Comparison of ENCODE assay signal across 8 cellular contexts in genomic region chr10:18140149-18140956, GRCh38. TPM values are rescaled to one million over a fixed set of nuclear protein-coding genes. Genes with fewer than 3 reads are reported as not detected.
DNase-seq lines count a peak whose midpoint lies in the region; ATAC-seq lines count a peak whose summit lies in the region.

Gene CACNB2, plus strand, starts transcription at chr10:18140424.

- peak within 1 kb of the TSS; percentile 87 for H3K9ac ChIP-seq in neuronal stem cell (ENCODE audit: low read depth, low read length, poor library complexity)

- H3K27ac ChIP-seq in neuronal stem cell (replicated peaks; ENCODE audit: low read length), result no peak within 1 kb of the TSS

- H2BK5ac ChIP-seq in neuronal stem cell (ENCODE audit: low read length), result peak within 1 kb of the TSS; percentile 48

- peaks cover 25% of the 10 kb centered on the region for H3K27me3 Mint-ChIP-seq in activated T-helper 1 cell treated with anti-CD3 and anti-CD28 coated beads, Interleukin-12 subunit alpha, Interleukin-12 subunit beta, Interleukin-2, Interleukin-4 antibody, amounts not matched to agents 30 ng/mL and 10 ng/mL and 1 ng/mL, durations not matched to agents 14 hours and 24 hours and 36 hours (ENCODE audit: insufficient read depth)

- no peaks in the 10 kb centered on the region for H3K9me3 ChIP-seq in neuronal stem cell (replicated peaks in 1 of 2; ENCODE audit: control insufficient read depth in 2 of 2, insufficient read depth in 1 of 2, low read depth in 1 of 2, low read length in 2 of 2)

- H3K4me3 Mint-ChIP-seq in activated T-helper 1 cell treated with anti-CD3 and anti-CD28 coated beads, Interleukin-12 subunit alpha, Interleukin-12 subunit beta, Interleukin-2, Interleukin-4 antibody, amounts not matched to agents 30 ng/mL and 10 ng/mL and 1 ng/mL, durations not matched to agents 14 hours and 24 hours and 36 hours, result no peak within 1 kb of the TSS

- peak within 1 kb of the TSS; percentile 36 to 90 for H3K4me3 ChIP-seq in neuronal stem cell (ENCODE audit: low read length in 2 of 2)

- peak within 1 kb of the TSS; percentile 94 for H3K18ac ChIP-seq in neuronal stem cell (ENCODE audit: low read length)

- ATAC-seq in GM18519 (IDR thresholded peaks at IDR 0.05; ENCODE audit: low FRiP score, unreplicated experiment), result no peak

- H2BK12ac ChIP-seq in neuronal stem cell (ENCODE audit: low read length), result no peak within 1 kb of the TSS

- no peaks in the 10 kb centered on the region for H3K4me1 Mint-ChIP-seq in activated T-helper 1 cell treated with anti-CD3 and anti-CD28 coated beads, Interleukin-12 subunit alpha, Interleukin-12 subunit beta, Interleukin-2, Interleukin-4 antibody, amounts not matched to agents 30 ng/mL and 10 ng/mL and 1 ng/mL, durations not matched to agents 14 hours and 24 hours and 36 hours (ENCODE audit: low read depth)

- no peak within 1 kb of the TSS for H3K23ac ChIP-seq in neuronal stem cell (ENCODE audit: low read depth, low read length, poor library complexity)

- no CpG with 5 or more reads among the region's 100 CpGs for WGBS in neuronal stem cell (ENCODE audit: extremely low coverage in 2 of 2, insufficient read length in 2 of 2, insufficient replicate concordance in 1 of 2), 2 donors

- no peak within 1 kb of the TSS for H3K27ac Mint-ChIP-seq in activated T-helper 1 cell treated with anti-CD3 and anti-CD28 coated beads, Interleukin-12 subunit alpha, Interleukin-12 subunit beta, Interleukin-2, Interleukin-4 antibody, amounts not matched to agents 30 ng/mL and 10 ng/mL and 1 ng/mL, durations not matched to agents 14 hours and 24 hours and 36 hours

- H3K14ac ChIP-seq in neuronal stem cell (ENCODE audit: low read length), result no peak within 1 kb of the TSS

- DNase-seq in NCI-H2107 (lab: John Stamatoyannopoulos, UW) (peak; percentile 13), NCI-H2107 treated with DMSO at 0.1 percent for 48 hours (lab: John Stamatoyannopoulos, UW; ENCODE audit: unreplicated experiment) (no peak), SW480 (ENCODE audit: low spot score) (peak; percentile 29), globus pallidus (ENCODE audit: low spot score) (peak; percentile 45), neuronal stem cell (ENCODE audit: low spot score) (peak; percentile 52), AG08395 (ENCODE audit: low spot score) (no peak)
- DNase-seq in activated T-helper 1 cell treated with anti-CD3 and anti-CD28 coated beads, Interleukin-12 subunit alpha, Interleukin-12 subunit beta, Interleukin-2, Interleukin-4 antibody, amounts not matched to agents 30 ng/mL and 10 ng/mL and 1 ng/mL, durations not matched to agents 14 hours and 24 hours and 36 hours (ENCODE audit: low spot score), result no peak

- H3K9me3 Mint-ChIP-seq in activated T-helper 1 cell treated with anti-CD3 and anti-CD28 coated beads, Interleukin-12 subunit alpha, Interleukin-12 subunit beta, Interleukin-2, Interleukin-4 antibody, amounts not matched to agents 30 ng/mL and 10 ng/mL and 1 ng/mL, durations not matched to agents 14 hours and 24 hours and 36 hours, result no peaks in the 10 kb centered on the region

- H3K4me1 ChIP-seq in neuronal stem cell (ENCODE audit: control insufficient read depth in 2 of 2, insufficient read depth in 1 of 2, low read depth in 1 of 2, low read length in 2 of 2), result peaks cover 0 to 4% of the 10 kb centered on the region in 2 donors

- H2AFZ ChIP-seq in neuronal stem cell (ENCODE audit: low read length), result peak within 1 kb of the TSS; percentile 93

- intact Hi-C loops in activated T-helper 1 cell treated with anti-CD3 and anti-CD28 coated beads, Interleukin-12 subunit alpha, Interleukin-12 subunit beta, Interleukin-2, Interleukin-4 antibody, amounts not matched to agents 30 ng/mL and 10 ng/mL and 1 ng/mL, durations not matched to agents 14 hours and 24 hours and 36 hours (cut with micrococcal nuclease), result no loop called here

- no peak within 1 kb of the TSS for H4K91ac ChIP-seq in neuronal stem cell (ENCODE audit: low read depth, low read length, poor library complexity)

- no peaks in the 10 kb centered on the region for H3K36me3 ChIP-seq in neuronal stem cell (replicated peaks in 1 of 2; ENCODE audit: control insufficient read depth in 2 of 2, insufficient read depth in 2 of 2, low read length in 2 of 2)

- H3K27me3 ChIP-seq in neuronal stem cell (ENCODE audit: control insufficient read depth in 3 of 3, insufficient read depth in 3 of 3, low read depth in 1 of 3, low read length in 3 of 3), result peaks cover 0 to 55% (median 10%) of the 10 kb centered on the region in 3 experiments

- peak within 1 kb of the TSS; percentile 63 for H2BK120ac ChIP-seq in neuronal stem cell (ENCODE audit: low read depth, low read length)

- H3K4me2 ChIP-seq in neuronal stem cell (ENCODE audit: insufficient read depth, low read length, poor library complexity, severe bottlenecking), result peak within 1 kb of the TSS; percentile 97

- no peak within 1 kb of the TSS for H4K8ac ChIP-seq in neuronal stem cell (ENCODE audit: low read depth, low read length)

- peak within 1 kb of the TSS; percentile 88 for H2BK15ac ChIP-seq in neuronal stem cell (ENCODE audit: low read length)

- no peaks in the 10 kb centered on the region for H3K79me1 ChIP-seq in neuronal stem cell (ENCODE audit: low read depth, low read length)

- no peak within 1 kb of the TSS for H3K4ac ChIP-seq in neuronal stem cell (ENCODE audit: low read length)

- peak within 1 kb of the TSS; percentile 72 for H2AK5ac ChIP-seq in neuronal stem cell (ENCODE audit: low read depth, low read length)

- H3K36me3 Mint-ChIP-seq in activated T-helper 1 cell treated with anti-CD3 and anti-CD28 coated beads, Interleukin-12 subunit alpha, Interleukin-12 subunit beta, Interleukin-2, Interleukin-4 antibody, amounts not matched to agents 30 ng/mL and 10 ng/mL and 1 ng/mL, durations not matched to agents 14 hours and 24 hours and 36 hours (ENCODE audit: low read depth), result no peaks in the 10 kb centered on the region

RNA-seq across cellular contexts. Expression of gene CACNB2, which starts in this region (rescaled TPM):
- polyA plus RNA-seq in neuronal stem cell (2013, experiment 1 of 2), result 1.9 TPM
- polyA plus RNA-seq in neuronal stem cell (2013, experiment 2 of 2), result 2.0 TPM
- 0.13 TPM in 1 of 2 replicates, not detected in the other for total RNA-seq in activated T-helper 1 cell treated with anti-CD3 and anti-CD28 coated beads, Interleukin-12 subunit alpha, Interleukin-12 subunit beta, Interleukin-2, Interleukin-4 antibody, amounts not matched to agents 30 ng/mL and 10 ng/mL and 1 ng/mL, durations not matched to agents 14 hours and 24 hours and 36 hours

Comparison
In these comparisons a context has a peak if more than half of its experiments do, and no peak if none do; other contexts are left out.
1. DNase-seq: peak in NCI-H2107 (single experiment), SW480 (single experiment), globus pallidus (single experiment) and neuronal stem cell (single experiment); none in NCI-H2107 treated with DMSO at 0.1 percent for 48 hours (single experiment), AG08395 (single experiment) and activated T-helper 1 cell treated with anti-CD3 and anti-CD28 coated beads, Interleukin-12 subunit alpha, Interleukin-12 subunit beta, Interleukin-2, Interleukin-4 antibody, amounts not matched to agents 30 ng/mL and 10 ng/mL and 1 ng/mL, durations not matched to agents 14 hours and 24 hours and 36 hours (single experiment).